13 cellular contexts compared by ENCODE assay signal in genomic region chr5:107389769-107390168, GRCh38.
DNase-seq lines count a peak whose midpoint lies in the region; ATAC-seq and TF ChIP-seq lines count a peak whose summit lies in the region.
"Had no signal": no experiment of that assay in that cellular context is flagged by ENCODE, and none has a peak within 500 bp of the region (broad histone marks: within the 10 kb centered on the region; RNA-seq: fewer than 3 reads in every experiment).

No MANE protein-coding gene starts in this region.

- H3K36me3 ChIP-seq in heart right ventricle: no peaks in the 10 kb centered on the region
- peaks cover 18% of the 10 kb centered on the region; the same call in 1 of the 2 replicates for H3K36me3 ChIP-seq in PC-9 (ENCODE audit: low read depth)
- H3K36me3 ChIP-seq: pancreas, suprapubic skin had no signal

- no peaks in the 10 kb centered on the region for H3K9me3 Mint-ChIP-seq in stimulated activated naive B cell treated with anti-CD40 and anti-IgM and Interleukin-4, amounts not matched to agents 10 μg/mL and 1 μg/mL and 100 μg/mL, for 72 hours
- H3K9me3 Mint-ChIP-seq in activated CD4-positive, alpha-beta T cell treated with anti-CD3 and anti-CD28 coated beads for 36 hours (ENCODE audit: low read depth): no peaks in the 10 kb centered on the region
- H3K9me3 Mint-ChIP-seq: WTC11 had no signal

- H3K9me3 ChIP-seq in heart right ventricle (no peaks in the 10 kb centered on the region), PC-9 (ENCODE audit: insufficient read depth, low read depth) (peaks cover 10% of the 10 kb centered on the region; the same call in 1 of the 2 replicates)
- H3K9me3 ChIP-seq: pancreas, suprapubic skin had no signal

- BruUV-seq in PC-9 (replicated peaks; lab: Mats Ljungman, UMichigan): no TSS peak

- peaks cover 41% of the 10 kb centered on the region for H3F3A ChIP-seq in PC-9 (ENCODE audit: insufficient read depth, low read depth)

- no peak for DNase-seq in heart right ventricle
- DNase-seq in left cardiac atrium: no peak
- peak in 1 of 2 experiments; percentile 78 for DNase-seq in PC-9
- DNase-seq in epithelial cell of prostate (ENCODE audit: low read depth, low spot score): no peak
- no peak for DNase-seq in stimulated activated naive B cell treated with anti-CD40 and anti-IgM and Interleukin-4, amounts not matched to agents 10 μg/mL and 1 μg/mL and 100 μg/mL, for 72 hours
- DNase-seq in activated CD4-positive, alpha-beta T cell treated with anti-CD3 and anti-CD28 coated beads for 36 hours: no peak
- DNase-seq in cerebellum (ENCODE audit: low spot score): no peak
- no peak for DNase-seq in COLO668 (lab: John Stamatoyannopoulos, UW; ENCODE audit: unreplicated experiment)
- DNase-seq: islet precursor cell, NCI-H187 treated with DMSO at 0.1 percent for 48 hours had no signal

- intact Hi-C loops in heart right ventricle (cut with DNase I) (loop anchor here in 3 of 10 donors (2.0 to 10.0 kb wide), 4 partner anchors 181 to 285 kb away; partner anchors contain the start of gene EFNA5 (in 2 of the 3)), left cardiac atrium (cut with DNase I) (loop anchor here in 1 of 2 donors (10.0 kb wide), 1 partner anchor 185 kb away; no protein-coding TSS in a partner anchor), PC-9 (cut with micrococcal nuclease; ENCODE audit: unreplicated experiment) (loop anchor here (1.0 to 5.0 kb wide), 6 partner anchors 34 to 283 kb away; no protein-coding TSS in a partner anchor)
- intact Hi-C loops in activated CD4-positive, alpha-beta T cell treated with anti-CD3 and anti-CD28 coated beads for 36 hours (cut with DNase I, micrococcal nuclease): no loop called here

- H3K27me3 Mint-ChIP-seq in stimulated activated naive B cell treated with anti-CD40 and anti-IgM and Interleukin-4, amounts not matched to agents 10 μg/mL and 1 μg/mL and 100 μg/mL, for 72 hours: no peaks in the 10 kb centered on the region
- H3K27me3 Mint-ChIP-seq in activated CD4-positive, alpha-beta T cell treated with anti-CD3 and anti-CD28 coated beads for 36 hours: no peaks in the 10 kb centered on the region

- H3K27me3 ChIP-seq in heart right ventricle: no peaks in the 10 kb centered on the region
- H3K27me3 ChIP-seq in PC-9 (ENCODE audit: insufficient read depth, low read depth): no peaks in the 10 kb centered on the region
- H3K27me3 ChIP-seq: pancreas, suprapubic skin had no signal

- peak overlapping the region; percentile 72 for H3K4me2 ChIP-seq in PC-9

- H3K4me3 ChIP-seq in heart right ventricle (no peak overlapping the region), PC-9 (no peak overlapping the region)
- H3K4me3 ChIP-seq: pancreas, suprapubic skin had no signal

- peaks cover 0 to 35% (median 25%) of the 10 kb centered on the region in 9 donors for H3K4me1 ChIP-seq in heart right ventricle
- H3K4me1 ChIP-seq in PC-9 (replicated peaks; ENCODE audit: insufficient read depth): peaks cover 48% of the 10 kb centered on the region

- peak in 1 of 8 donors; percentile 11 for ATAC-seq in heart right ventricle
- no peak for ATAC-seq in left cardiac atrium
- ATAC-seq in stimulated activated naive B cell treated with anti-CD40 and anti-IgM and Interleukin-4, amounts not matched to agents 10 μg/mL and 1 μg/mL and 100 μg/mL, for 72 hours (replicated peaks): peak in 1 of 2 donors; percentile 28
- ATAC-seq in activated CD4-positive, alpha-beta T cell treated with anti-CD3 and anti-CD28 coated beads for 36 hours: no peak
- ATAC-seq: WTC11 had no signal

- H4K20me1 ChIP-seq in PC-9 (ENCODE audit: insufficient read depth): no peaks in the 10 kb centered on the region

- no peak for TF ChIP-seq CTCF in heart right ventricle (IDR thresholded peaks at IDR 0.05)
- no peak for TF ChIP-seq CTCF in PC-9 (conservative IDR thresholded peaks at IDR 0.05)

- H3K79me2 ChIP-seq in PC-9 (ENCODE audit: low read depth): peaks cover 71% of the 10 kb centered on the region

- H3K27ac ChIP-seq in heart right ventricle (peak overlapping the region in 6 of 10 donors; percentile 22 to 74 (median 65)), PC-9 (peak overlapping the region; percentile 94), epithelial cell of prostate (peak overlapping the region; percentile 69)
- H3K27ac ChIP-seq: pancreas had no signal

- no peak overlapping the region for H3K4me3 Mint-ChIP-seq in stimulated activated naive B cell treated with anti-CD40 and anti-IgM and Interleukin-4, amounts not matched to agents 10 μg/mL and 1 μg/mL and 100 μg/mL, for 72 hours
- no peak overlapping the region for H3K4me3 Mint-ChIP-seq in activated CD4-positive, alpha-beta T cell treated with anti-CD3 and anti-CD28 coated beads for 36 hours
- H3K4me3 Mint-ChIP-seq: WTC11 had no signal

- POLR2A ChIA-PET in PC-9 (lab: Charles Lee; ENCODE audit: unreplicated experiment): interaction anchor here (0.6 to 1.0 kb wide), 2 partner anchors 83 to 168 kb away, joined by 5 to 6 read pairs; no protein-coding TSS in a partner anchor
- POLR2A ChIA-PET in activated CD4-positive, alpha-beta T cell treated with anti-CD3 and anti-CD28 coated beads for 36 hours (lab: Charles Lee): no interaction called here

- H3K9me2 ChIP-seq in PC-9 (ENCODE audit: insufficient read depth): no peaks in the 10 kb centered on the region

- WGBS in heart right ventricle, 2 donors: 32 to 43% methylated on average over 1 of the region's 1 CpG

- H3K27ac Mint-ChIP-seq in stimulated activated naive B cell treated with anti-CD40 and anti-IgM and Interleukin-4, amounts not matched to agents 10 μg/mL and 1 μg/mL and 100 μg/mL, for 72 hours: peak overlapping the region; percentile 14
- no peak overlapping the region for H3K27ac Mint-ChIP-seq in activated CD4-positive, alpha-beta T cell treated with anti-CD3 and anti-CD28 coated beads for 36 hours

- peaks cover 23 to 42% of the 10 kb centered on the region in 2 donors for H3K4me1 Mint-ChIP-seq in stimulated activated naive B cell treated with anti-CD40 and anti-IgM and Interleukin-4, amounts not matched to agents 10 μg/mL and 1 μg/mL and 100 μg/mL, for 72 hours
- H3K4me1 Mint-ChIP-seq in activated CD4-positive, alpha-beta T cell treated with anti-CD3 and anti-CD28 coated beads for 36 hours: peaks cover 25% of the 10 kb centered on the region

- H2AFZ ChIP-seq in PC-9: no peak overlapping the region

- no peaks in the 10 kb centered on the region for H3K36me3 Mint-ChIP-seq in stimulated activated naive B cell treated with anti-CD40 and anti-IgM and Interleukin-4, amounts not matched to agents 10 μg/mL and 1 μg/mL and 100 μg/mL, for 72 hours
- H3K36me3 Mint-ChIP-seq in activated CD4-positive, alpha-beta T cell treated with anti-CD3 and anti-CD28 coated beads for 36 hours (ENCODE audit: low read depth): no peaks in the 10 kb centered on the region
- H3K36me3 Mint-ChIP-seq: WTC11 had no signal

- CTCF ChIA-PET in PC-9 (lab: Charles Lee): interaction anchor here (1.0 kb wide), 1 partner anchor 182 kb away, joined by 3 read pairs; no protein-coding TSS in a partner anchor
- CTCF ChIA-PET in activated CD4-positive, alpha-beta T cell treated with anti-CD3 and anti-CD28 coated beads for 36 hours (lab: Charles Lee): interaction anchor here (1.2 kb wide), 1 partner anchor 30 kb away, joined by 3 read pairs; no protein-coding TSS in a partner anchor
